8 cellular contexts compared by ENCODE assay signal in genomic region chr10:97640868-97641811, GRCh38. TPM values are rescaled to one million over a fixed set of nuclear protein-coding genes. Genes with fewer than 3 reads are reported as not detected.
DNase-seq lines count a peak whose midpoint lies in the region; ATAC-seq and TF ChIP-seq lines count a peak whose summit lies in the region.

No MANE protein-coding gene starts in this region.

- H3K27ac ChIP-seq in lower lobe of right lung, result peak overlapping the region; percentile 88

- H3K9me3 ChIP-seq in lower lobe of right lung, result no peaks in the 10 kb centered on the region

- intact Hi-C loops in lower lobe of right lung (cut with DNase I), result no loop called here

- ATAC-seq in GM18907 (IDR thresholded peaks at IDR 0.05; ENCODE audit: unreplicated experiment) (peak; percentile 16), HG03439 (IDR thresholded peaks at IDR 0.05; ENCODE audit: unreplicated experiment) (peak; percentile 33), lower lobe of right lung (peak; percentile 66 to 67)
- no peak for ATAC-seq in stimulated activated naive CD8-positive, alpha-beta T cell treated with anti-CD3 and anti-CD28 coated beads, Interleukin-15, Interleukin-2, amounts not matched to agents 100 U/mL and 50 U/mL, for 24 hours

- peak overlapping the region; percentile 82 for H3K4me3 ChIP-seq in lower lobe of right lung

- H3K27me3 ChIP-seq in lower lobe of right lung (ENCODE audit: low read depth), result no peaks in the 10 kb centered on the region

- H3K36me3 ChIP-seq in lower lobe of right lung, result peaks cover 13% of the 10 kb centered on the region

- no peak for TF ChIP-seq CTCF in lower lobe of right lung (IDR thresholded peaks at IDR 0.05)

- DNase-seq in AG08395 (ENCODE audit: low spot score) (peak; percentile 71), T-helper 9 cell (peak; percentile 11), ecto neural progenitor cell (ENCODE audit: low spot score) (peak; percentile 62), lower lobe of right lung (peak; percentile 67), NCI-H446 treated with DMSO at 0.1 percent for 48 hours (lab: John Stamatoyannopoulos, UW) (no peak)
- peak; percentile 34 for DNase-seq in stimulated activated naive CD8-positive, alpha-beta T cell treated with anti-CD3 and anti-CD28 coated beads, Interleukin-15, Interleukin-2, amounts not matched to agents 100 U/mL and 50 U/mL, for 24 hours

- peaks cover 24% of the 10 kb centered on the region for H3K4me1 ChIP-seq in lower lobe of right lung

RNA-seq across cellular contexts. Expression of gene PI4K2A, which starts 0.7 kb away (rescaled TPM):
- 29.7 TPM for total RNA-seq in lower lobe of right lung

RNA-seq across cellular contexts. Expression of gene MORN4, which starts 7.8 kb away (rescaled TPM):
- 5.4 TPM for total RNA-seq in lower lobe of right lung

RNA-seq across cellular contexts. Expression of gene AVPI1, which starts 45.9 kb away (rescaled TPM):
- total RNA-seq in lower lobe of right lung, result 22.6 TPM

RNA-seq across cellular contexts. Expression of gene C10orf62, which starts 51.6 kb away (rescaled TPM):
- not detected for total RNA-seq in lower lobe of right lung

RNA-seq across cellular contexts. Expression of gene HOGA1, which starts 57.0 kb away (rescaled TPM):
- total RNA-seq in lower lobe of right lung, result 1.1 TPM
